Comparison of ENCODE assay signal across 6 cellular contexts in genomic region chr11:103534191-103534590, GRCh38.
"Had no signal": no experiment of that assay in that cellular context is flagged by ENCODE, and none has a peak within 500 bp of the region (broad histone marks: within the 10 kb centered on the region; RNA-seq: fewer than 3 reads in every experiment).

No MANE protein-coding gene starts in this region.

- DNase-seq: H9, HCEC 1CT, KBM-7 had no signal

- H3K4me2 ChIP-seq: GM23338 had no signal

- H3K4me3 ChIP-seq: GM23338 had no signal

- ATAC-seq: GM23338, HepG2 had no signal

- H2AFZ ChIP-seq: GM23338 had no signal

- H3K27ac ChIP-seq: HL-60 had no signal
